1 cellular context compared by ENCODE assay signal in the genomic region with DNA sequence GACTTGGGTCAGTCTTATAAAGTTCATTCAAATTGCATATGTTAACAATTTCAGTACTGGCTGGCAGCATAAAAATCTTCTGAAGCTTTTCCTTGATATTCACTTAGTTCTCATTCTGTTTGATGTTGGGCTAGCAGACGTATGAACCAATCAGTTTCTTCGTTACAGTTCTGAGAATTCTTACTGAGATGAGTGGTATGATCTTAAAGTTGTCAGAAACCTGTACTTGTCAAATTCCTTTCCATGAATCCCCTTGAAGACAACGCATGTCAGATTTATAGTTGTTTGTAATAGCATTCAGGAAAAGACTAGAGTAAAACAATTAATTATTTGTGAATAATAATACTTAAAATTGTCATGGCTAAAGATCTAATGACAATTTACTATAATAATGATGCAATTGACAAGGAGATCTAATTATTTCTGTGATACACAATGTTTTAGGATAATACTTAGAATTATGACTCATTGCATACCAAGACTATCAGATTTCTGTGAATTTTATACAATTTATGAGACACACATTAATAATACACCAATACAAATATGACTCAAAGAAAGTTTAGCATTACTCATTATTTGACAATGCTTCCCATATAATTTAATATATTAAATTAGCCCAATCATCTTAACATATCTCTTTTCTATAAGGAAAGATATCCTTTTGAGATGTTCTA.
TF ChIP-seq lines count a peak whose summit lies in the region.

No MANE protein-coding gene starts in this region.

TF ChIP-seq in SK-N-SH, 30 proteins besides CTCF, POLR2A, EP300 and RAD21 (continued from another document):
- TF ChIP-seq, protein P1, sequence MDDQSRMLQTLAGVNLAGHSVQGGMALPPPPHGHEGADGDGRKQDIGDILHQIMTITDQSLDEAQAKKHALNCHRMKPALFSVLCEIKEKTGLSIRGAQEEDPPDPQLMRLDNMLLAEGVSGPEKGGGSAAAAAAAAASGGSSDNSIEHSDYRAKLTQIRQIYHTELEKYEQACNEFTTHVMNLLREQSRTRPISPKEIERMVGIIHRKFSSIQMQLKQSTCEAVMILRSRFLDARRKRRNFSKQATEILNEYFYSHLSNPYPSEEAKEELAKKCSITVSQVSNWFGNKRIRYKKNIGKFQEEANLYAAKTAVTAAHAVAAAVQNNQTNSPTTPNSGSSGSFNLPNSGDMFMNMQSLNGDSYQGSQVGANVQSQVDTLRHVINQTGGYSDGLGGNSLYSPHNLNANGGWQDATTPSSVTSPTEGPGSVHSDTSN (IDR thresholded peaks at IDR 0.05), result peak; percentile 65
- TF ChIP-seq FOSL2 (IDR thresholded peaks at IDR 0.05; ENCODE audit: borderline replicate concordance, low read depth) (peak; percentile 80; the same call in 1 of the 2 replicates), MXI1 (IDR thresholded peaks at IDR 0.05; ENCODE audit: low read depth, low read length) (no peak), TCF12 (IDR thresholded peaks at IDR 0.05) (peak; percentile 69), JUND (IDR thresholded peaks at IDR 0.05) (peak; percentile 77)
- TF ChIP-seq, protein P2, sequence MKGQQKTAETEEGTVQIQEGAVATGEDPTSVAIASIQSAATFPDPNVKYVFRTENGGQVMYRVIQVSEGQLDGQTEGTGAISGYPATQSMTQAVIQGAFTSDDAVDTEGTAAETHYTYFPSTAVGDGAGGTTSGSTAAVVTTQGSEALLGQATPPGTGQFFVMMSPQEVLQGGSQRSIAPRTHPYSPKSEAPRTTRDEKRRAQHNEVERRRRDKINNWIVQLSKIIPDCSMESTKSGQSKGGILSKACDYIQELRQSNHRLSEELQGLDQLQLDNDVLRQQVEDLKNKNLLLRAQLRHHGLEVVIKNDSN (IDR thresholded peaks at IDR 0.05; ENCODE audit: borderline replicate concordance, low read depth), result no peak
TF ChIP-seq in SK-N-SH: peak in this region for 7.
